Comparison of ENCODE assay signal across 8 cellular contexts in genomic region chr2:168246483-168247340, GRCh38. TPM values are rescaled to one million over a fixed set of nuclear protein-coding genes. Genes with fewer than 3 reads are reported as not detected.
A peak's percentile ranks its signal among the peaks of the same experiment; 100 is the strongest.
DNase-seq lines count a peak whose midpoint lies in the region; ATAC-seq, FAIRE-seq and TF ChIP-seq lines count a peak whose summit lies in the region.

No MANE protein-coding gene starts in this region.

- H2AFZ ChIP-seq in ACC112 (ENCODE audit: low read length, unreplicated experiment) (peak overlapping the region; percentile 76), endothelial cell of umbilical vein (ENCODE audit: low read depth, low read length) (peak overlapping the region; percentile 96)

- H3K9me3 ChIP-seq in endothelial cell of umbilical vein (replicated peaks; ENCODE audit: control insufficient read depth, insufficient read depth, low read length): no peaks in the 10 kb centered on the region

- H3K27me3 ChIP-seq in ACC112 (ENCODE audit: insufficient read depth, low read length): no peaks in the 10 kb centered on the region
- H3K27me3 ChIP-seq in endothelial cell of umbilical vein (ENCODE audit: control insufficient read depth in 2 of 2, insufficient read depth in 2 of 2, low read length in 2 of 2): peaks cover 0 to 2% of the 10 kb centered on the region in 2 experiments

- TF ChIP-seq POLR2A in endothelial cell of umbilical vein (IDR thresholded peaks at IDR 0.05; ENCODE audit: low read depth, low read length): peak; percentile 40

- peak overlapping the region; percentile 78 for H3K9ac ChIP-seq in endothelial cell of umbilical vein (replicated peaks; ENCODE audit: extremely low read depth, insufficient read depth, low read length)

- H3K4me1 ChIP-seq in ACC112 (ENCODE audit: control insufficient read depth, insufficient read depth, low read length, unreplicated experiment): peaks cover 26% of the 10 kb centered on the region
- peaks cover 21% of the 10 kb centered on the region for H3K4me1 ChIP-seq in endothelial cell of umbilical vein (ENCODE audit: control insufficient read depth, extremely low read depth, insufficient read depth, low read length)

- intact Hi-C loops in endothelial cell of umbilical vein (cut with micrococcal nuclease): loop anchor here (1.0 to 5.0 kb wide), 7 partner anchors 26 to 954 kb away; partner anchors contain the start of gene B3GALT1

- no peaks in the 10 kb centered on the region for H4K20me1 ChIP-seq in endothelial cell of umbilical vein (replicated peaks; ENCODE audit: control insufficient read depth, extremely low read depth, insufficient read depth, low read length)

- POLR2A ChIA-PET in endothelial cell of umbilical vein (lab: Charles Lee): no interaction called here

- peak; percentile 68 for ATAC-seq in GM18511 (IDR thresholded peaks at IDR 0.05; ENCODE audit: unreplicated experiment)
- peak; percentile 34 for ATAC-seq in HG03039 (IDR thresholded peaks at IDR 0.05; ENCODE audit: unreplicated experiment)

- H3K27ac ChIP-seq in ACC112 (ENCODE audit: low read depth, low read length): peak overlapping the region; percentile 13; the same call in 1 of the 2 replicates
- peak overlapping the region; percentile 76 for H3K27ac ChIP-seq in endothelial cell of umbilical vein (ENCODE audit: insufficient read depth, low read depth, low read length)

- BruUV-seq in endothelial cell of umbilical vein (replicated peaks; lab: Mats Ljungman, UMichigan): no TSS peak

- dilution Hi-C loops in endothelial cell of umbilical vein (cut with MboI; ENCODE audit: extremely low pct_ligation_motif_present, low sequenced_read_pairs): no loop called here

- H3K4me3 ChIP-seq in ACC112 (ENCODE audit: low read depth, low read length) (peak overlapping the region; percentile 90), endothelial cell of umbilical vein (replicated peaks in 1 of 3; ENCODE audit: insufficient read depth in 1 of 3, low read depth in 1 of 3, low read length in 3 of 3) (peak overlapping the region; percentile 68 to 83 (median 74))

- H3K9me1 ChIP-seq in endothelial cell of umbilical vein (replicated peaks; ENCODE audit: control insufficient read depth, extremely low read depth, insufficient read depth, low read length): no peaks in the 10 kb centered on the region

- peak; percentile 15 for FAIRE-seq in endothelial cell of umbilical vein (lab: Jason Lieb, UNC)

- H3K79me2 ChIP-seq in ACC112 (ENCODE audit: control insufficient read depth, insufficient read depth, low read length, unreplicated experiment): peaks cover 40% of the 10 kb centered on the region
- H3K79me2 ChIP-seq in endothelial cell of umbilical vein (ENCODE audit: control insufficient read depth, insufficient read depth, low read length): peaks cover 26% of the 10 kb centered on the region

- DNase-seq in NCI-H748 treated with DMSO at 0.1 percent for 48 hours (lab: John Stamatoyannopoulos, UW) (peak; percentile 37), endothelial cell of umbilical vein (ENCODE audit: low read depth, low spot score) (peak; percentile 53), middle frontal gyrus (ENCODE audit: extremely low spot score, low spot score) (peak; percentile 22)
- peak; percentile 73 for DNase-seq in activated CD8-positive, alpha-beta memory T cell treated with anti-CD3 and anti-CD28 coated beads, Interleukin-2, amount 50 U/mL, for 4 hours
- peak; percentile 55 to 65 for DNase-seq in stimulated activated CD8-positive, alpha-beta memory T cell treated with anti-CD3 and anti-CD28 coated beads, Interleukin-2, amount 100 ng/mL, for 1 hour (ENCODE audit: low read depth in 2 of 2)

- H3K36me3 ChIP-seq in ACC112 (ENCODE audit: insufficient read depth, low read length) (no peaks in the 10 kb centered on the region), endothelial cell of umbilical vein (ENCODE audit: control insufficient read depth in 2 of 2, extremely low read depth in 1 of 2, insufficient read depth in 2 of 2, low read length in 2 of 2) (no peaks in the 10 kb centered on the region)

- peak overlapping the region; percentile 93 for H3K4me2 ChIP-seq in endothelial cell of umbilical vein (ENCODE audit: insufficient read depth, low read length)

- peak in 1 of 2 donors; percentile 35 for TF ChIP-seq CTCF in endothelial cell of umbilical vein (IDR thresholded peaks at IDR 0.05; ENCODE audit: extremely low read depth in 1 of 2, insufficient read depth in 1 of 2, low read depth in 1 of 2, low read length in 2 of 2)

- CTCF ChIA-PET in endothelial cell of umbilical vein (lab: Charles Lee): interaction anchor here (0.5 to 1.2 kb wide), 8 partner anchors 56 to 1084 kb away, joined by 3 to 8 read pairs (median 3); no protein-coding TSS in a partner anchor

TF ChIP-seq in endothelial cell of umbilical vein, 7 proteins besides CTCF, POLR2A, EP300 and RAD21:
- peak; percentile 71 for TF ChIP-seq GATA2 (IDR thresholded peaks at IDR 0.05; ENCODE audit: insufficient read depth, insufficient read length, low read depth, low read length)
- TF ChIP-seq MAX (IDR thresholded peaks at IDR 0.05; ENCODE audit: insufficient read depth, insufficient read length): no peak
- TF ChIP-seq POLR2AphosphoS5 (IDR thresholded peaks at IDR 0.05; ENCODE audit: insufficient read depth, low read depth, low read length): peak; percentile 32
TF ChIP-seq in endothelial cell of umbilical vein: peak in this region for 2.

RNA-seq across cellular contexts. Expression of gene STK39, which starts 0.7 kb away (rescaled TPM):
- total RNA-seq in endothelial cell of umbilical vein: 13.1 and 16.2 TPM in 2 replicates
- 4.1 and 4.6 TPM in 2 replicates for polyA plus RNA-seq in endothelial cell of umbilical vein
- polyA plus RNA-seq in endothelial cell of umbilical vein (2011; cell fraction: cytosol; rRNA removed): 5.4 and 5.7 TPM in 2 replicates
- polyA plus RNA-seq in endothelial cell of umbilical vein (2011; cell fraction: nucleus; rRNA removed): 4.1 and 8.3 TPM in 2 replicates
- polyA plus RNA-seq in endothelial cell of umbilical vein (2012): 12.3 and 16.2 TPM in 2 replicates
- 4.2 and 5.2 TPM in 2 replicates for polyA minus RNA-seq in endothelial cell of umbilical vein
- 2.8 TPM for polyA minus RNA-seq in endothelial cell of umbilical vein (2011; cell fraction: cytosol; rRNA and poly(A)+ RNA removed)
- polyA minus RNA-seq in endothelial cell of umbilical vein (2011; cell fraction: nucleus; rRNA and poly(A)+ RNA removed): 7.3 and 11.8 TPM in 2 replicates

Comparison
In these comparisons a context has a peak if more than half of its experiments do, and no peak if none do; other contexts are left out.
1. Peak in every context shown above with its lines: DNase-seq, ATAC-seq, H3K4me3 ChIP-seq and H3K27ac ChIP-seq.
2. DNase-seq: peak in every context shown above with its lines; median percentile 73 in activated CD8-positive, alpha-beta memory T cell treated with anti-CD3 and anti-CD28 coated beads, Interleukin-2, amount 50 U/mL, for 4 hours; 60 in stimulated activated CD8-positive, alpha-beta memory T cell treated with anti-CD3 and anti-CD28 coated beads, Interleukin-2, amount 100 ng/mL, for 1 hour; 53 in endothelial cell of umbilical vein; 37 in NCI-H748 treated with DMSO at 0.1 percent for 48 hours; 22 in middle frontal gyrus.